ENCODE assay signal across 8 cellular contexts in genomic region chr6:110039364-110039995, GRCh38.
DNase-seq lines count a peak whose midpoint lies in the region; ATAC-seq, FAIRE-seq and TF ChIP-seq lines count a peak whose summit lies in the region.

No MANE protein-coding gene starts in this region.

- peak; percentile 11 for FAIRE-seq in RCC 7860 (lab: Jason Lieb, UNC)

- no peaks in the 10 kb centered on the region for H3K79me2 ChIP-seq in GM23248 (ENCODE audit: insufficient read depth)
- H3K79me2 ChIP-seq in Karpas-422 (ENCODE audit: low read length), result no peaks in the 10 kb centered on the region
- no peaks in the 10 kb centered on the region for H3K79me2 ChIP-seq in fibroblast of lung (ENCODE audit: control insufficient read depth, insufficient read depth, low read length)

- no peak overlapping the region for H3K27ac ChIP-seq in GM23248
- 0 out of 2 replicates have a peak overlapping the region, but pooled peaks have one; percentile 24 for H3K27ac ChIP-seq in Karpas-422 (ENCODE audit: low read length)
- H3K27ac ChIP-seq in fibroblast of lung (ENCODE audit: insufficient read depth, low read length), result no peak overlapping the region

- H3F3A ChIP-seq in GM23248 (ENCODE audit: insufficient read depth), result no peaks in the 10 kb centered on the region

- peak overlapping the region; percentile 86 to 98 (median 94) for H3K27ac Mint-ChIP-seq in naive thymus-derived CD8-positive, alpha-beta T cell
- H3K27ac Mint-ChIP-seq in stimulated activated memory B cell treated with anti-CD40 and anti-IgM and Interleukin-4, amounts not matched to agents 10 μg/mL and 1 μg/mL and 100 μg/mL, for 72 hours, result peak overlapping the region; percentile 90

- peak; percentile 91 to 97 for TF ChIP-seq CTCF in fibroblast of lung (conservative IDR thresholded peaks at IDR 0.05 in 1 of 2, IDR thresholded peaks at IDR 0.05 in 1 of 2; ENCODE audit: low read depth in 1 of 2, low read length in 2 of 2)

- POLR2A ChIA-PET in naive thymus-derived CD8-positive, alpha-beta T cell (lab: Charles Lee), result interaction anchor here (0.6 to 2.5 kb wide), 16 partner anchors 63 to 1481 kb away, joined by 3 to 20 read pairs (median 4); partner anchors contain the start of genes AK9, CD164, CEP57L1 and FIG4

- H2AFZ ChIP-seq in GM23248 (peak overlapping the region; percentile 8; the same call in 1 of the 2 replicates), Karpas-422 (ENCODE audit: low read length) (peak overlapping the region; percentile 95), fibroblast of lung (ENCODE audit: low read length) (peak overlapping the region; percentile 89)

- H4K20me1 ChIP-seq in GM23248 (ENCODE audit: insufficient read depth) (no peaks in the 10 kb centered on the region), Karpas-422 (ENCODE audit: insufficient read depth, low read depth, low read length) (no peaks in the 10 kb centered on the region), fibroblast of lung (ENCODE audit: control insufficient read depth, extremely low read depth, insufficient read depth, low read length) (no peaks in the 10 kb centered on the region)

- H3K4me3 ChIP-seq in GM23248 (no peak overlapping the region), Karpas-422 (ENCODE audit: low read length) (peak overlapping the region; percentile 65), fibroblast of lung (replicated peaks in 1 of 4; ENCODE audit: control extremely low read depth in 1 of 4, insufficient read depth in 1 of 4, low read depth in 3 of 4, low read length in 4 of 4) (peak overlapping the region; percentile 9 to 43 (median 22))

- H3K9ac ChIP-seq in GM23248 (no peak overlapping the region), Karpas-422 (ENCODE audit: low read length) (peak overlapping the region; percentile 61), fibroblast of lung (ENCODE audit: insufficient read depth, low read length) (no peak overlapping the region)

- 25 to 27% methylated on average over 8 of the region's 8 CpGs for WGBS in GM23248 (ENCODE audit: low coverage in 1 of 2, low lambda C conversion rate in 2 of 2, missing lambda C conversion rate in 2 of 2), 2 experiments

- in situ Hi-C loops in GM23248 (cut with MboI), result loop anchor here (5.0 kb wide), 1 partner anchor 327 kb away; no protein-coding TSS in a partner anchor

- H3K9me3 Mint-ChIP-seq in naive thymus-derived CD8-positive, alpha-beta T cell, result no peaks in the 10 kb centered on the region
- H3K9me3 Mint-ChIP-seq in stimulated activated memory B cell treated with anti-CD40 and anti-IgM and Interleukin-4, amounts not matched to agents 10 μg/mL and 1 μg/mL and 100 μg/mL, for 72 hours, result no peaks in the 10 kb centered on the region

- peak overlapping the region; percentile 89 to 97 (median 92) for H3K4me3 Mint-ChIP-seq in naive thymus-derived CD8-positive, alpha-beta T cell
- peak overlapping the region; percentile 95 for H3K4me3 Mint-ChIP-seq in stimulated activated memory B cell treated with anti-CD40 and anti-IgM and Interleukin-4, amounts not matched to agents 10 μg/mL and 1 μg/mL and 100 μg/mL, for 72 hours

- H3K4me2 ChIP-seq in GM23248 (ENCODE audit: unreplicated experiment) (no peak overlapping the region), Karpas-422 (ENCODE audit: low read depth, low read length, poor library complexity, severe bottlenecking) (peak overlapping the region; percentile 84), fibroblast of lung (ENCODE audit: extremely low read depth, insufficient read depth, low read length) (peak overlapping the region; percentile 70)

- H3K36me3 ChIP-seq in GM23248 (ENCODE audit: low read depth), result no peaks in the 10 kb centered on the region
- no peaks in the 10 kb centered on the region for H3K36me3 ChIP-seq in Karpas-422 (ENCODE audit: insufficient read depth, low read length)
- no peaks in the 10 kb centered on the region for H3K36me3 ChIP-seq in fibroblast of lung (ENCODE audit: control insufficient read depth, insufficient read depth, low read length)

- DNase-seq in Daoy (ENCODE audit: low read depth), result peak; percentile 84
- DNase-seq in GM23248, result peak; percentile 83
- peak; percentile 95 for DNase-seq in Karpas-422
- peak; percentile 47 for DNase-seq in RCC 7860 (ENCODE audit: low spot score)
- peak; percentile 60 for DNase-seq in activated T-helper 1 cell treated with Interleukin-2 at 50 U/mL for 16 hours (ENCODE audit: low read depth)
- peak; percentile 80 to 91 for DNase-seq in fibroblast of lung (ENCODE audit: low read depth in 2 of 2)
- DNase-seq in naive thymus-derived CD8-positive, alpha-beta T cell, result peak; percentile 65 to 90 (median 80)

- peaks cover 0 to 18% (median 6%) of the 10 kb centered on the region in 3 donors for H3K36me3 Mint-ChIP-seq in naive thymus-derived CD8-positive, alpha-beta T cell
- no peaks in the 10 kb centered on the region for H3K36me3 Mint-ChIP-seq in stimulated activated memory B cell treated with anti-CD40 and anti-IgM and Interleukin-4, amounts not matched to agents 10 μg/mL and 1 μg/mL and 100 μg/mL, for 72 hours

- H3K9me2 ChIP-seq in GM23248 (ENCODE audit: insufficient read depth), result no peaks in the 10 kb centered on the region
- H3K9me2 ChIP-seq in Karpas-422 (replicated peaks; ENCODE audit: insufficient read depth, low read length), result no peaks in the 10 kb centered on the region

- H3K9me3 ChIP-seq in GM23248 (ENCODE audit: low read depth) (no peaks in the 10 kb centered on the region), Karpas-422 (ENCODE audit: low read length) (no peaks in the 10 kb centered on the region), fibroblast of lung (ENCODE audit: control insufficient read depth, insufficient read depth, low read depth, low read length) (no peaks in the 10 kb centered on the region)

- ATAC-seq in naive thymus-derived CD8-positive, alpha-beta T cell, result peak; percentile 78 to 84
- ATAC-seq in stimulated activated memory B cell treated with anti-CD40 and anti-IgM and Interleukin-4, amounts not matched to agents 10 μg/mL and 1 μg/mL and 100 μg/mL, for 72 hours, result peak; percentile 89

- peaks cover 12 to 35% (median 19%) of the 10 kb centered on the region in 4 donors for H3K4me1 Mint-ChIP-seq in naive thymus-derived CD8-positive, alpha-beta T cell
- peaks cover 24% of the 10 kb centered on the region for H3K4me1 Mint-ChIP-seq in stimulated activated memory B cell treated with anti-CD40 and anti-IgM and Interleukin-4, amounts not matched to agents 10 μg/mL and 1 μg/mL and 100 μg/mL, for 72 hours

- H3K4me1 ChIP-seq in GM23248 (ENCODE audit: insufficient read depth) (no peaks in the 10 kb centered on the region), Karpas-422 (ENCODE audit: low read length) (peaks cover 12% of the 10 kb centered on the region), fibroblast of lung (ENCODE audit: control insufficient read depth, extremely low read depth, insufficient read depth, low read length) (no peaks in the 10 kb centered on the region)

- no peaks in the 10 kb centered on the region for H3K27me3 ChIP-seq in GM23248 (replicated peaks; ENCODE audit: insufficient read depth)
- H3K27me3 ChIP-seq in Karpas-422 (ENCODE audit: low read length), result no peaks in the 10 kb centered on the region
- H3K27me3 ChIP-seq in fibroblast of lung (ENCODE audit: control insufficient read depth, insufficient read depth, low read length), result no peaks in the 10 kb centered on the region

- H3K27me3 Mint-ChIP-seq in naive thymus-derived CD8-positive, alpha-beta T cell, result no peaks in the 10 kb centered on the region
- H3K27me3 Mint-ChIP-seq in stimulated activated memory B cell treated with anti-CD40 and anti-IgM and Interleukin-4, amounts not matched to agents 10 μg/mL and 1 μg/mL and 100 μg/mL, for 72 hours, result no peaks in the 10 kb centered on the region

Comparison
In these comparisons a context has a peak if more than half of its experiments do, and no peak if none do; other contexts are left out.
1. H2AFZ ChIP-seq: peak in every context shown above with its lines; median percentile 95 in Karpas-422; 89 in fibroblast of lung; 8 in GM23248.